ENCODE assay signal across 20 cellular contexts in genomic region chr9:18424132-18424531, GRCh38. TPM values are rescaled to one million over a fixed set of nuclear protein-coding genes. Genes with fewer than 3 reads are reported as not detected.
DNase-seq lines count a peak whose midpoint lies in the region; ATAC-seq, FAIRE-seq and TF ChIP-seq lines count a peak whose summit lies in the region.
"Had no signal": no experiment of that assay in that cellular context is flagged by ENCODE, and none has a peak within 500 bp of the region (broad histone marks: within the 10 kb centered on the region; RNA-seq: fewer than 3 reads in every experiment).

No MANE protein-coding gene starts in this region.

- H3K9me3 ChIP-seq in astrocyte (ENCODE audit: insufficient read depth, low read depth, low read length) = no peaks in the 10 kb centered on the region
- H3K9me3 ChIP-seq: BE2C had no signal

- H3K4me1 Mint-ChIP-seq in astrocyte (ENCODE audit: low read depth, unreplicated experiment) = peaks cover 6% of the 10 kb centered on the region
- H3K4me1 Mint-ChIP-seq in activated CD4-positive, alpha-beta T cell treated with anti-CD3 and anti-CD28 coated beads, Interleukin-2, amount 10 ng/mL, durations not matched to agents 24 days and 14 days = no peaks in the 10 kb centered on the region
- H3K4me1 Mint-ChIP-seq: CD4-positive, alpha-beta memory T cell had no signal

- intact Hi-C loops in activated CD4-positive, alpha-beta T cell treated with anti-CD3 and anti-CD28 coated beads, Interleukin-2, amount 10 ng/mL, durations not matched to agents 24 days and 14 days (cut with micrococcal nuclease) = no loop called here

- no peak for TF ChIP-seq CTCF in astrocyte (IDR thresholded peaks at IDR 0.05; ENCODE audit: insufficient read depth, low read depth, low read length)

- no peaks in the 10 kb centered on the region for H4K20me1 ChIP-seq in astrocyte (ENCODE audit: insufficient read depth, low read length)

- H3K27ac Mint-ChIP-seq in astrocyte (ENCODE audit: unreplicated experiment) = no peak overlapping the region
- no peak overlapping the region for H3K27ac Mint-ChIP-seq in activated CD4-positive, alpha-beta T cell treated with anti-CD3 and anti-CD28 coated beads, Interleukin-2, amount 10 ng/mL, durations not matched to agents 24 days and 14 days
- H3K27ac Mint-ChIP-seq: CD4-positive, alpha-beta memory T cell; HFFc6 had no signal

- no peaks in the 10 kb centered on the region for H3K79me2 ChIP-seq in astrocyte (ENCODE audit: insufficient read depth, low read length)

- no peak overlapping the region for H3K4me3 Mint-ChIP-seq in astrocyte (ENCODE audit: unreplicated experiment)
- H3K4me3 Mint-ChIP-seq in activated CD4-positive, alpha-beta T cell treated with anti-CD3 and anti-CD28 coated beads, Interleukin-2, amount 10 ng/mL, durations not matched to agents 24 days and 14 days = no peak overlapping the region
- H3K4me3 Mint-ChIP-seq: CD4-positive, alpha-beta memory T cell; HFFc6 had no signal

- no peaks in the 10 kb centered on the region for H3K27me3 ChIP-seq in astrocyte (ENCODE audit: insufficient read depth, low read length)
- H3K27me3 ChIP-seq: BE2C had no signal

- no peaks in the 10 kb centered on the region for H3K36me3 ChIP-seq in astrocyte (ENCODE audit: insufficient read depth, low read length)
- H3K36me3 ChIP-seq: BE2C had no signal

- no peak overlapping the region for H2AFZ ChIP-seq in astrocyte (ENCODE audit: low read depth, low read length)

- H3K9ac ChIP-seq in astrocyte (ENCODE audit: low read length) = no peak overlapping the region

- peak; percentile 89 for ATAC-seq in left lobe of liver
- ATAC-seq in HG03097 (IDR thresholded peaks at IDR 0.05; ENCODE audit: low FRiP score, unreplicated experiment) = no peak
- ATAC-seq in HG03571 (IDR thresholded peaks at IDR 0.05; ENCODE audit: unreplicated experiment) = no peak

- no peak overlapping the region for H3K4me2 ChIP-seq in astrocyte (ENCODE audit: low read length)

- H3K9me3 Mint-ChIP-seq in astrocyte (ENCODE audit: unreplicated experiment) = peaks cover 2% of the 10 kb centered on the region
- no peaks in the 10 kb centered on the region for H3K9me3 Mint-ChIP-seq in activated CD4-positive, alpha-beta T cell treated with anti-CD3 and anti-CD28 coated beads, Interleukin-2, amount 10 ng/mL, durations not matched to agents 24 days and 14 days
- H3K9me3 Mint-ChIP-seq: HFFc6 had no signal

- no peaks in the 10 kb centered on the region for H3K36me3 Mint-ChIP-seq in astrocyte (ENCODE audit: low read depth, unreplicated experiment)
- no peaks in the 10 kb centered on the region for H3K36me3 Mint-ChIP-seq in activated CD4-positive, alpha-beta T cell treated with anti-CD3 and anti-CD28 coated beads, Interleukin-2, amount 10 ng/mL, durations not matched to agents 24 days and 14 days (ENCODE audit: low read depth)
- H3K36me3 Mint-ChIP-seq: CD4-positive, alpha-beta memory T cell had no signal

- no peak for TF ChIP-seq POLR2A in H54 (IDR thresholded peaks at IDR 0.05; ENCODE audit: low read depth, low read length)

- H3K27me3 Mint-ChIP-seq in astrocyte (ENCODE audit: low read depth, unreplicated experiment) = peaks cover 7% of the 10 kb centered on the region
- H3K27me3 Mint-ChIP-seq in activated CD4-positive, alpha-beta T cell treated with anti-CD3 and anti-CD28 coated beads, Interleukin-2, amount 10 ng/mL, durations not matched to agents 24 days and 14 days = peaks cover 1% of the 10 kb centered on the region

- H3K27ac ChIP-seq in astrocyte (ENCODE audit: low read depth, low read length) = no peak overlapping the region

- no peak overlapping the region for H3K4me3 ChIP-seq in astrocyte (ENCODE audit: insufficient read depth, low read depth, low read length)
- H3K4me3 ChIP-seq in skeletal muscle cell (ENCODE audit: low read depth, low read length) = no peak overlapping the region

- DNase-seq in H54 (ENCODE audit: insufficient read length, low spot score) (no peak), astrocyte (ENCODE audit: low read depth) (peak; percentile 18), left lobe of liver (ENCODE audit: low spot score) (no peak), skeletal muscle cell (ENCODE audit: low read depth) (peak; percentile 59)
- no peak for DNase-seq in activated CD4-positive, alpha-beta T cell treated with anti-CD3 and anti-CD28 coated beads, Interleukin-2, amount 10 ng/mL, durations not matched to agents 24 days and 14 days
- DNase-seq: BE2C; CD4-positive, alpha-beta memory T cell; DMS79 treated with DMSO at 0.1 percent for 48 hours; GDM1; HFFc6; Karpas-422; NCI-H1436 treated with DMSO at 0.1 percent for 48 hours; NCI-H2081 treated with DMSO at 0.1 percent for 48 hours; NCI-H226; NCI-H526 treated with DMSO at 0.1 percent for 48 hours had no signal

- H3K4me1 ChIP-seq in astrocyte (ENCODE audit: insufficient read depth, low read length) = no peaks in the 10 kb centered on the region
- H3K4me1 ChIP-seq: BE2C had no signal

- FAIRE-seq in H54 (lab: Jason Lieb, UNC) = peak; percentile 11
- FAIRE-seq in astrocyte (lab: Jason Lieb, UNC) = no peak
- FAIRE-seq: D721Med, H1 had no signal

RNA-seq across cellular contexts. Expression of gene ADAMTSL1, which starts 49.8 kb away (rescaled TPM):
- 11.4 and 12.6 TPM in 2 replicates for total RNA-seq in astrocyte
- total RNA-seq in left lobe of liver = 1.9 TPM
- not detected in 2 replicates for total RNA-seq in activated CD4-positive, alpha-beta T cell treated with anti-CD3 and anti-CD28 coated beads, Interleukin-2, amount 10 ng/mL, durations not matched to agents 24 days and 14 days
- total RNA-seq: CD4-positive, alpha-beta memory T cell; OCI-LY7 had no signal

Comparison
In these comparisons a context has a peak if more than half of its experiments do, and no peak if none do; other contexts are left out.
1. DNase-seq: peak in astrocyte (single experiment) and skeletal muscle cell (single experiment); none in H54 (single experiment), left lobe of liver (single experiment) and activated CD4-positive, alpha-beta T cell treated with anti-CD3 and anti-CD28 coated beads, Interleukin-2, amount 10 ng/mL, durations not matched to agents 24 days and 14 days (single experiment).